1 cellular context compared by ENCODE assay signal in the genomic region with DNA sequence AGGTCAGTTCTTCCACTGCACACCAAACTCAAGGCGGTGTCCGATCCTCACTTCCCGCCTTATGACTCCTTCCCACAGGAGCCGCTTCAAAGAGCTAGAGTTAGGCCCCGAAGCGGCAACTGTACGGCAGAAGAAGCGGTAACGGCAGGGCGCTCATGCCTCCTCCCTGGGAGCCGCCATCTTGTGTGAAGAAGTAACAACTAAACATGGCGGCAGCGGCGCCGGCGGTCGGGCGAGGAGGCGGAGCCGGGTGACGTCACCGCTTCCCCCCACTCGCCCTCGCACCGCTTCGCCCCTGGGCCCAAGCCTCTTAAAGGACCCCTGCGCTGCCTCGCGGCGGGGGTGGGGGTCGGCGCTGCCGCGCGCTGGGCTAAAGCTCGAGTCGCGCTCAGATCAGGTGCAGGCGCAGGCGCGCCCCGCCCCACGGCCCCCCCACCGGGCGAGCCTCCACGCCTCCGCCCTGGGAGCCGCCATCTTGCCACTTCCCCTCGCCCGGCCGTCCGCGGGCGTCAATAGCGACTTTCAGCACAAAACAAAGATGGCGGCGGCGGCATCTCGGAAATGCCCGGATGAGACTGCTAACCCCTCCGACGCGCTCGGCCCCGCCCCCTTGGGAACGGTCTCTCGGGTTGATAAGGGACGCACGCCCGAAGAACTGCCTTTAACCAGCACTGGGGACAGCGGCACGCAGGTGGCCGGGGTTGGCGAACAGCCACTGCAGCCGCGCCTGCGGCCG.
TF ChIP-seq lines count a peak whose summit lies in the region.

A gene (minus strand): TSS at position 187 of the 736 bp plus-strand sequence. CDS start 978 bp downstream, outside the sequence.

TF ChIP-seq in K562, 482 proteins besides CTCF, POLR2A, EP300 and RAD21 (continued from another document and continues in another):
- TF ChIP-seq KLF1 (tag; IDR thresholded peaks at IDR 0.05) (0 out of 2 replicates have a peak, but pooled peaks have one; percentile 19), GTF2F1 (IDR thresholded peaks at IDR 0.05; ENCODE audit: low read depth, low read length) (peak; percentile 48; the same call in 1 of the 2 replicates), HMGN3 (IDR thresholded peaks at IDR 0.05; ENCODE audit: borderline replicate concordance, extremely low read depth, insufficient read length, low read depth, low read length) (peak; percentile 70), SPI1 (IDR thresholded peaks at IDR 0.05; ENCODE audit: borderline replicate concordance, low read depth, low read length) (peak; percentile 52), DPF2 (IDR thresholded peaks at IDR 0.05) (peak; percentile 5; the same call in 1 of the 2 replicates), ZBTB8A (IDR thresholded peaks at IDR 0.05; ENCODE audit: partially characterized antibody) (no peak), WHSC1 (IDR thresholded peaks at IDR 0.05; ENCODE audit: low read length) (no peak), ZNF184 (CRISPR knock-in tag; IDR thresholded peaks at IDR 0.05) (no peak), ZNF436 (CRISPR knock-in tag; IDR thresholded peaks at IDR 0.05) (no peak), ZNF24 (IDR thresholded peaks at IDR 0.05) (no peak), COPS2 (conservative IDR thresholded peaks at IDR 0.05) (no peak), POLR2AphosphoS2 (IDR thresholded peaks at IDR 0.05; ENCODE audit: low read length) (peak; percentile 34; the same call in 1 of the 2 replicates), ZBTB7A (IDR thresholded peaks at IDR 0.05; ENCODE audit: borderline replicate concordance, control insufficient read depth, low read depth, low read length) (peak; percentile 92), HDGF (IDR thresholded peaks at IDR 0.05) (no peak), CBX8 (IDR thresholded peaks at IDR 0.05; ENCODE audit: borderline replicate concordance, extremely low read depth, low read depth, low read length, poor library complexity, severe bottlenecking) (no peak), POLR2H (tag; IDR thresholded peaks at IDR 0.05; ENCODE audit: low read depth) (no peak), SNIP1 (IDR thresholded peaks at IDR 0.05; ENCODE audit: low read depth) (no peak), FOXJ2 (tag; IDR thresholded peaks at IDR 0.05) (peak; percentile 75; the same call in 1 of the 2 replicates), JUND (IDR thresholded peaks at IDR 0.05; ENCODE audit: borderline replicate concordance, low read depth, low read length) (peak; percentile 87), JUND (tag; IDR thresholded peaks at IDR 0.05; ENCODE audit: borderline replicate concordance, low read depth, low read length) (peak; percentile 78; the same call in 2 of the 3 replicates), RBM15 (IDR thresholded peaks at IDR 0.05; ENCODE audit: insufficient read depth, low read length) (no peak), TAF1 (IDR thresholded peaks at IDR 0.05; ENCODE audit: control insufficient read depth, extremely low read depth, insufficient read depth, low read length, severe bottlenecking) (peak; percentile 86)
- TF ChIP-seq, protein P1, sequence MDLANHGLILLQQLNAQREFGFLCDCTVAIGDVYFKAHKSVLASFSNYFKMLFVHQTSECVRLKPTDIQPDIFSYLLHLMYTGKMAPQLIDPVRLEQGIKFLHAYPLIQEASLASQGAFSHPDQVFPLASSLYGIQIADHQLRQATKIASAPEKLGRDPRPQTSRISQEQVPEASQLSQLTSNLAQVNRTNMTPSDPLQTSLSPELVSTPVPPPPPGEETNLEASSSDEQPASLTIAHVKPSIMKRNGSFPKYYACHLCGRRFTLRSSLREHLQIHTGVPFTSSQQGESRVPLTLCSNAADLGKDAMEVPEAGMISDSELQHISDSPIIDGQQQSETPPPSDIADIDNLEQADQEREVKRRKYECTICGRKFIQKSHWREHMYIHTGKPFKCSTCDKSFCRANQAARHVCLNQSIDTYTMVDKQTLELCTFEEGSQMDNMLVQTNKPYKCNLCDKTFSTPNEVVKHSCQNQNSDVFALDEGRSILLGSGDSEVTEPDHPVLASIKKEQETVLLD (IDR thresholded peaks at IDR 0.05) = no peak
- TF ChIP-seq, protein P2, sequence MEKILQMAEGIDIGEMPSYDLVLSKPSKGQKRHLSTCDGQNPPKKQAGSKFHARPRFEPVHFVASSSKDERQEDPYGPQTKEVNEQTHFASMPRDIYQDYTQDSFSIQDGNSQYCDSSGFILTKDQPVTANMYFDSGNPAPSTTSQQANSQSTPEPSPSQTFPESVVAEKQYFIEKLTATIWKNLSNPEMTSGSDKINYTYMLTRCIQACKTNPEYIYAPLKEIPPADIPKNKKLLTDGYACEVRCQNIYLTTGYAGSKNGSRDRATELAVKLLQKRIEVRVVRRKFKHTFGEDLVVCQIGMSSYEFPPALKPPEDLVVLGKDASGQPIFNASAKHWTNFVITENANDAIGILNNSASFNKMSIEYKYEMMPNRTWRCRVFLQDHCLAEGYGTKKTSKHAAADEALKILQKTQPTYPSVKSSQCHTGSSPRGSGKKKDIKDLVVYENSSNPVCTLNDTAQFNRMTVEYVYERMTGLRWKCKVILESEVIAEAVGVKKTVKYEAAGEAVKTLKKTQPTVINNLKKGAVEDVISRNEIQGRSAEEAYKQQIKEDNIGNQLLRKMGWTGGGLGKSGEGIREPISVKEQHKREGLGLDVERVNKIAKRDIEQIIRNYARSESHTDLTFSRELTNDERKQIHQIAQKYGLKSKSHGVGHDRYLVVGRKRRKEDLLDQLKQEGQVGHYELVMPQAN (IDR thresholded peaks at IDR 0.05; ENCODE audit: borderline replicate concordance) = peak; percentile 91
- TF ChIP-seq, protein P3, sequence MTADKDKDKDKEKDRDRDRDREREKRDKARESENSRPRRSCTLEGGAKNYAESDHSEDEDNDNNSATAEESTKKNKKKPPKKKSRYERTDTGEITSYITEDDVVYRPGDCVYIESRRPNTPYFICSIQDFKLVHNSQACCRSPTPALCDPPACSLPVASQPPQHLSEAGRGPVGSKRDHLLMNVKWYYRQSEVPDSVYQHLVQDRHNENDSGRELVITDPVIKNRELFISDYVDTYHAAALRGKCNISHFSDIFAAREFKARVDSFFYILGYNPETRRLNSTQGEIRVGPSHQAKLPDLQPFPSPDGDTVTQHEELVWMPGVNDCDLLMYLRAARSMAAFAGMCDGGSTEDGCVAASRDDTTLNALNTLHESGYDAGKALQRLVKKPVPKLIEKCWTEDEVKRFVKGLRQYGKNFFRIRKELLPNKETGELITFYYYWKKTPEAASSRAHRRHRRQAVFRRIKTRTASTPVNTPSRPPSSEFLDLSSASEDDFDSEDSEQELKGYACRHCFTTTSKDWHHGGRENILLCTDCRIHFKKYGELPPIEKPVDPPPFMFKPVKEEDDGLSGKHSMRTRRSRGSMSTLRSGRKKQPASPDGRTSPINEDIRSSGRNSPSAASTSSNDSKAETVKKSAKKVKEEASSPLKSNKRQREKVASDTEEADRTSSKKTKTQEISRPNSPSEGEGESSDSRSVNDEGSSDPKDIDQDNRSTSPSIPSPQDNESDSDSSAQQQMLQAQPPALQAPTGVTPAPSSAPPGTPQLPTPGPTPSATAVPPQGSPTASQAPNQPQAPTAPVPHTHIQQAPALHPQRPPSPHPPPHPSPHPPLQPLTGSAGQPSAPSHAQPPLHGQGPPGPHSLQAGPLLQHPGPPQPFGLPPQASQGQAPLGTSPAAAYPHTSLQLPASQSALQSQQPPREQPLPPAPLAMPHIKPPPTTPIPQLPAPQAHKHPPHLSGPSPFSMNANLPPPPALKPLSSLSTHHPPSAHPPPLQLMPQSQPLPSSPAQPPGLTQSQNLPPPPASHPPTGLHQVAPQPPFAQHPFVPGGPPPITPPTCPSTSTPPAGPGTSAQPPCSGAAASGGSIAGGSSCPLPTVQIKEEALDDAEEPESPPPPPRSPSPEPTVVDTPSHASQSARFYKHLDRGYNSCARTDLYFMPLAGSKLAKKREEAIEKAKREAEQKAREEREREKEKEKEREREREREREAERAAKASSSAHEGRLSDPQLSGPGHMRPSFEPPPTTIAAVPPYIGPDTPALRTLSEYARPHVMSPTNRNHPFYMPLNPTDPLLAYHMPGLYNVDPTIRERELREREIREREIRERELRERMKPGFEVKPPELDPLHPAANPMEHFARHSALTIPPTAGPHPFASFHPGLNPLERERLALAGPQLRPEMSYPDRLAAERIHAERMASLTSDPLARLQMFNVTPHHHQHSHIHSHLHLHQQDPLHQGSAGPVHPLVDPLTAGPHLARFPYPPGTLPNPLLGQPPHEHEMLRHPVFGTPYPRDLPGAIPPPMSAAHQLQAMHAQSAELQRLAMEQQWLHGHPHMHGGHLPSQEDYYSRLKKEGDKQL (CRISPR knock-in tag; IDR thresholded peaks at IDR 0.05; ENCODE audit: borderline replicate concordance) = 0 out of 2 replicates have a peak, but pooled peaks have one; percentile 60
- TF ChIP-seq, protein P4, sequence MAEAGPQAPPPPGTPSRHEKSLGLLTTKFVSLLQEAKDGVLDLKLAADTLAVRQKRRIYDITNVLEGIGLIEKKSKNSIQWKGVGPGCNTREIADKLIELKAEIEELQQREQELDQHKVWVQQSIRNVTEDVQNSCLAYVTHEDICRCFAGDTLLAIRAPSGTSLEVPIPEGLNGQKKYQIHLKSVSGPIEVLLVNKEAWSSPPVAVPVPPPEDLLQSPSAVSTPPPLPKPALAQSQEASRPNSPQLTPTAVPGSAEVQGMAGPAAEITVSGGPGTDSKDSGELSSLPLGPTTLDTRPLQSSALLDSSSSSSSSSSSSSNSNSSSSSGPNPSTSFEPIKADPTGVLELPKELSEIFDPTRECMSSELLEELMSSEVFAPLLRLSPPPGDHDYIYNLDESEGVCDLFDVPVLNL (CRISPR knock-in tag; IDR thresholded peaks at IDR 0.05; ENCODE audit: low read depth) = no peak
- TF ChIP-seq, protein P5, sequence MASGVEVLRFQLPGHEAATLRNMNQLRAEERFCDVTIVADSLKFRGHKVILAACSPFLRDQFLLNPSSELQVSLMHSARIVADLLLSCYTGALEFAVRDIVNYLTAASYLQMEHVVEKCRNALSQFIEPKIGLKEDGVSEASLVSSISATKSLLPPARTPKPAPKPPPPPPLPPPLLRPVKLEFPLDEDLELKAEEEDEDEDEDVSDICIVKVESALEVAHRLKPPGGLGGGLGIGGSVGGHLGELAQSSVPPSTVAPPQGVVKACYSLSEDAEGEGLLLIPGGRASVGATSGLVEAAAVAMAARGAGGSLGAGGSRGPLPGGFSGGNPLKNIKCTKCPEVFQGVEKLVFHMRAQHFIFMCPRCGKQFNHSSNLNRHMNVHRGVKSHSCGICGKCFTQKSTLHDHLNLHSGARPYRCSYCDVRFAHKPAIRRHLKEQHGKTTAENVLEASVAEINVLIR (CRISPR knock-in tag; IDR thresholded peaks at IDR 0.05) = peak; percentile 77
- TF ChIP-seq, protein P6, sequence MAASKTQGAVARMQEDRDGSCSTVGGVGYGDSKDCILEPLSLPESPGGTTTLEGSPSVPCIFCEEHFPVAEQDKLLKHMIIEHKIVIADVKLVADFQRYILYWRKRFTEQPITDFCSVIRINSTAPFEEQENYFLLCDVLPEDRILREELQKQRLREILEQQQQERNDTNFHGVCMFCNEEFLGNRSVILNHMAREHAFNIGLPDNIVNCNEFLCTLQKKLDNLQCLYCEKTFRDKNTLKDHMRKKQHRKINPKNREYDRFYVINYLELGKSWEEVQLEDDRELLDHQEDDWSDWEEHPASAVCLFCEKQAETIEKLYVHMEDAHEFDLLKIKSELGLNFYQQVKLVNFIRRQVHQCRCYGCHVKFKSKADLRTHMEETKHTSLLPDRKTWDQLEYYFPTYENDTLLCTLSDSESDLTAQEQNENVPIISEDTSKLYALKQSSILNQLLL (CRISPR knock-in tag; IDR thresholded peaks at IDR 0.05; ENCODE audit: borderline replicate concordance) = no peak
- TF ChIP-seq, protein P7, sequence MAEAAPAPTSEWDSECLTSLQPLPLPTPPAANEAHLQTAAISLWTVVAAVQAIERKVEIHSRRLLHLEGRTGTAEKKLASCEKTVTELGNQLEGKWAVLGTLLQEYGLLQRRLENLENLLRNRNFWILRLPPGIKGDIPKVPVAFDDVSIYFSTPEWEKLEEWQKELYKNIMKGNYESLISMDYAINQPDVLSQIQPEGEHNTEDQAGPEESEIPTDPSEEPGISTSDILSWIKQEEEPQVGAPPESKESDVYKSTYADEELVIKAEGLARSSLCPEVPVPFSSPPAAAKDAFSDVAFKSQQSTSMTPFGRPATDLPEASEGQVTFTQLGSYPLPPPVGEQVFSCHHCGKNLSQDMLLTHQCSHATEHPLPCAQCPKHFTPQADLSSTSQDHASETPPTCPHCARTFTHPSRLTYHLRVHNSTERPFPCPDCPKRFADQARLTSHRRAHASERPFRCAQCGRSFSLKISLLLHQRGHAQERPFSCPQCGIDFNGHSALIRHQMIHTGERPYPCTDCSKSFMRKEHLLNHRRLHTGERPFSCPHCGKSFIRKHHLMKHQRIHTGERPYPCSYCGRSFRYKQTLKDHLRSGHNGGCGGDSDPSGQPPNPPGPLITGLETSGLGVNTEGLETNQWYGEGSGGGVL (CRISPR knock-in tag; IDR thresholded peaks at IDR 0.05) = no peak
- TF ChIP-seq, protein P8, sequence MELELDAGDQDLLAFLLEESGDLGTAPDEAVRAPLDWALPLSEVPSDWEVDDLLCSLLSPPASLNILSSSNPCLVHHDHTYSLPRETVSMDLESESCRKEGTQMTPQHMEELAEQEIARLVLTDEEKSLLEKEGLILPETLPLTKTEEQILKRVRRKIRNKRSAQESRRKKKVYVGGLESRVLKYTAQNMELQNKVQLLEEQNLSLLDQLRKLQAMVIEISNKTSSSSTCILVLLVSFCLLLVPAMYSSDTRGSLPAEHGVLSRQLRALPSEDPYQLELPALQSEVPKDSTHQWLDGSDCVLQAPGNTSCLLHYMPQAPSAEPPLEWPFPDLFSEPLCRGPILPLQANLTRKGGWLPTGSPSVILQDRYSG (tag; conservative IDR thresholded peaks at IDR 0.05; ENCODE audit: low read depth) = peak; percentile 65; the same call in 1 of the 2 replicates
